Comparison of ENCODE assay signal across 8 cellular contexts in genomic region chr19:11767633-11768133, GRCh38.
DNase-seq lines count a peak whose midpoint lies in the region; ATAC-seq and TF ChIP-seq lines count a peak whose summit lies in the region.

No MANE protein-coding gene starts in this region.

- ATAC-seq in HG02943 (IDR thresholded peaks at IDR 0.05; ENCODE audit: low read depth, unreplicated experiment): peak; percentile 40

- H3K27me3 ChIP-seq in SU-DHL-6 (ENCODE audit: low read length): no peaks in the 10 kb centered on the region

- no peaks in the 10 kb centered on the region for H3F3A ChIP-seq in SU-DHL-6 (ENCODE audit: insufficient read depth)

- DNase-seq in GM13977 (ENCODE audit: low spot score) (peak; percentile 51), cardiac fibroblast (ENCODE audit: low read depth in 2 of 2) (peak; percentile 40 to 46), kidney glomerular epithelial cell (lab: John Stamatoyannopoulos, UW) (peak; percentile 42), midbrain (lab: John Stamatoyannopoulos, UW) (no peak), NCI-H774 (lab: John Stamatoyannopoulos, UW) (no peak)
- peak; percentile 4 to 13 for DNase-seq in stimulated activated CD4-positive, alpha-beta T cell treated with anti-CD3 and anti-CD28 coated beads, Interleukin-15, amount 100 ng/mL, for 48 hours (ENCODE audit: low read depth in 2 of 2)

- H3K79me2 ChIP-seq in SU-DHL-6 (ENCODE audit: insufficient read depth, low read length): peaks cover 41% of the 10 kb centered on the region

- H3K9ac ChIP-seq in SU-DHL-6 (ENCODE audit: low read length): peak overlapping the region; percentile 91

- peak overlapping the region; percentile 100 for H2AFZ ChIP-seq in SU-DHL-6 (ENCODE audit: low read depth, low read length, severe bottlenecking)

- no peaks in the 10 kb centered on the region for H3K9me2 ChIP-seq in SU-DHL-6 (replicated peaks; ENCODE audit: insufficient read depth, low read length)

- H3K27ac ChIP-seq in SU-DHL-6 (ENCODE audit: low read depth, low read length): peak overlapping the region; percentile 55

- H3K4me3 ChIP-seq in SU-DHL-6 (ENCODE audit: insufficient read depth, low read length, poor library complexity, severe bottlenecking) (peak overlapping the region; percentile 88), cardiac fibroblast (replicated peaks in 1 of 2; ENCODE audit: low read depth in 2 of 2, low read length in 2 of 2) (peak overlapping the region; percentile 74 to 77)

- peaks cover 8% of the 10 kb centered on the region for H3K36me3 ChIP-seq in SU-DHL-6 (ENCODE audit: low read length)

- TF ChIP-seq CTCF in GM13977 (IDR thresholded peaks at IDR 0.05; ENCODE audit: extremely low read depth, insufficient read depth, missing control alignments): no peak
- TF ChIP-seq CTCF in SU-DHL-6 (IDR thresholded peaks at IDR 0.05; ENCODE audit: insufficient read depth, low read length, poor library complexity, severe bottlenecking): no peak
- no peak for TF ChIP-seq CTCF in cardiac fibroblast (IDR thresholded peaks at IDR 0.05; ENCODE audit: low read depth, low read length)

- in situ Hi-C loops in GM13977 (cut with MboI; ENCODE audit: low pct_unique_long_range_greater_than_20kb, low sequenced_read_pairs, unreplicated experiment): no loop called here

- no peaks in the 10 kb centered on the region for H4K20me1 ChIP-seq in SU-DHL-6 (ENCODE audit: low read depth, low read length)

- H3K9me3 ChIP-seq in SU-DHL-6 (ENCODE audit: insufficient read depth, low read length): 0 out of 2 replicates have a peak, but pooled peaks cover 7% of the 10 kb centered on the region

- peak overlapping the region; percentile 63 for H3K4me2 ChIP-seq in SU-DHL-6 (ENCODE audit: low read depth, low read length, poor library complexity, severe bottlenecking)

Comparison
In these comparisons a context has a peak if more than half of its experiments do, and no peak if none do; other contexts are left out.
1. DNase-seq: peak in GM13977 (single experiment), cardiac fibroblast (2 of 2), kidney glomerular epithelial cell (single experiment) and stimulated activated CD4-positive, alpha-beta T cell treated with anti-CD3 and anti-CD28 coated beads, Interleukin-15, amount 100 ng/mL, for 48 hours (2 of 2); none in midbrain (single experiment) and NCI-H774 (single experiment).